8 cellular contexts compared by ENCODE assay signal in the genomic region with DNA sequence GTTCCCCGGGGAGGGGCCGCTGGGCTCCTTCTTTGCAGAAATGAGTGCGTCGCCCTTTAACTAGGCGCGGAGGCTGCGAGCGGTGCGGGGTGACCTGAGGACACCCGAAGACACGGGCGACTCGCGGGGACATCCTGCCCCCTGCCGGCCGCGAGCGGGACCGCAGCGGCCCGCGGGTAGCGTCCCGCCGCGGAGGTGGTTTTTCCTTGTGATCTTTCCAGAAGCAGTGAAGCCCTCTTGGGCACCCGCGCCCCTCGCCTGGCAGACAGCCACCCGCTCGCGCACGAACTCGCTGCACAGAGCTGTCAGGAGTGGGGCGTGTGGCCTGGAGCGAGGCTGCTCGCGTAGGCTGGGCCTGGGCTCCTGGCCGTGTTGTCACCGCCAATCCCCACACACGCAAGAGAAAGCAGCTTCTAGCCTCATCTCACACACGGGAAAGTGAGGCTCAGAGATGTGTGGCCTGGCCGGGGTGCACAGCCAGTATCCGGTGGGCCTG.
A peak's percentile ranks its signal among the peaks of the same experiment; 100 is the strongest.
DNase-seq lines count a peak whose midpoint lies in the region; ATAC-seq and TF ChIP-seq lines count a peak whose summit lies in the region.

No MANE protein-coding gene starts in this region.

- H3K36me3 Mint-ChIP-seq in nephron progenitor cell (ENCODE audit: low read depth) = no peaks in the 10 kb centered on the region

- H3K27ac Mint-ChIP-seq in nephron progenitor cell = no peak overlapping the region

- peaks cover 40% of the 10 kb centered on the region for H3K27me3 Mint-ChIP-seq in nephron progenitor cell (ENCODE audit: low read depth, poor library complexity)

- CTCF ChIA-PET in AG04450 (lab: Charles Lee) = interaction anchor here (0.7 to 2.6 kb wide), 14 partner anchors 10 to 1245 kb away, joined by 3 to 12 read pairs (median 3); no protein-coding TSS in a partner anchor

- H3K4me3 ChIP-seq in AG04450 (ENCODE audit: low read depth, low read length) = peak overlapping the region; percentile 50
- H3K4me3 ChIP-seq in fibroblast of mammary gland (ENCODE audit: control insufficient read depth, low read depth, low read length) = no peak overlapping the region

- no peaks in the 10 kb centered on the region; the same call in 1 of the 2 replicates for H3K9me3 ChIP-seq in AG04450 (ENCODE audit: control insufficient read depth, insufficient read depth, low read length)

- no peak overlapping the region for H3K4me3 Mint-ChIP-seq in nephron progenitor cell

- DNase-seq in AG04450 (ENCODE audit: low read depth, low spot score) (no peak), HS-5 (ENCODE audit: low read depth) (peak; percentile 0), OCI-M1 (lab: John Stamatoyannopoulos, UW) (peak; percentile 69), fibroblast of mammary gland (ENCODE audit: low read depth) (peak; percentile 55), nephron progenitor cell (peak; percentile 86)
- DNase-seq in activated T-cell treated with anti-CD3 and anti-CD28 coated beads, Interleukin-2, amount 50 U/mL, for 48 hours = peak; percentile 86
- DNase-seq in stimulated activated naive CD4-positive, alpha-beta T cell (lab: John Stamatoyannopoulos, UW) = peak; percentile 50 to 81 (median 66)

- no peaks in the 10 kb centered on the region for H3K9me3 Mint-ChIP-seq in nephron progenitor cell

- ATAC-seq in GM19035 (IDR thresholded peaks at IDR 0.05; ENCODE audit: unreplicated experiment) = peak; percentile 69

- TF ChIP-seq CTCF in AG04450 (IDR thresholded peaks at IDR 0.05; ENCODE audit: low read depth, low read length) (peak; percentile 77), fibroblast of mammary gland (conservative IDR thresholded peaks at IDR 0.05; ENCODE audit: control insufficient read depth, insufficient read depth, low read depth, low read length) (peak; percentile 58), nephron progenitor cell (IDR thresholded peaks at IDR 0.05) (peak; percentile 99)

- H3K27ac ChIP-seq in AG04450 (ENCODE audit: low read depth, low read length) = no peak overlapping the region

- peaks cover 11% of the 10 kb centered on the region for H3K27me3 ChIP-seq in AG04450 (ENCODE audit: control insufficient read depth, insufficient read depth, low read length)

- POLR2A ChIA-PET in AG04450 (lab: Yijun Ruan, JAX) = no interaction called here

- H3K4me1 Mint-ChIP-seq in nephron progenitor cell = peaks cover 22% of the 10 kb centered on the region
